ENCODE assay signal across 8 cellular contexts in genomic region chr2:196798980-196799379, GRCh38. TPM values are rescaled to one million over a fixed set of nuclear protein-coding genes. Genes with fewer than 3 reads are reported as not detected.
A peak's percentile ranks its signal among the peaks of the same experiment; 100 is the strongest.
DNase-seq lines count a peak whose midpoint lies in the region; ATAC-seq, FAIRE-seq and TF ChIP-seq lines count a peak whose summit lies in the region.

No MANE protein-coding gene starts in this region.

- H3K9me3 ChIP-seq in CD8-positive, alpha-beta T cell (ENCODE audit: low read length) = no peaks in the 10 kb centered on the region
- H3K9me3 ChIP-seq in HEK293 (ENCODE audit: control insufficient read depth, insufficient read depth, low read depth, low read length) (no peaks in the 10 kb centered on the region), iPS DF 6.9 (ENCODE audit: control insufficient read depth, insufficient read depth, low read length) (no peaks in the 10 kb centered on the region), small intestine (ENCODE audit: control insufficient read depth, low read depth) (no peaks in the 10 kb centered on the region)

- H3K9me3 Mint-ChIP-seq in CD8-positive, alpha-beta T cell = no peaks in the 10 kb centered on the region
- peaks cover 2% of the 10 kb centered on the region for H3K9me3 Mint-ChIP-seq in activated B cell treated with CpG ODN at 0.5 μM for 24 hours

- H3K36me3 ChIP-seq in CD8-positive, alpha-beta T cell (ENCODE audit: insufficient read depth, low read length) = peaks cover 9% of the 10 kb centered on the region
- H3K36me3 ChIP-seq in HEK293 (ENCODE audit: control insufficient read depth in 2 of 2, insufficient read depth in 1 of 2, low read length in 2 of 2) (peaks cover 24 to 32% of the 10 kb centered on the region in 2 experiments), iPS DF 6.9 (ENCODE audit: control insufficient read depth, insufficient read depth, low read length) (peaks cover 8% of the 10 kb centered on the region; the same call in 1 of the 2 replicates), small intestine (ENCODE audit: control insufficient read depth in 2 of 2, insufficient read depth in 2 of 2, low read length in 2 of 2) (peaks cover 3 to 7% of the 10 kb centered on the region in 2 donors)

- CTCF ChIA-PET in CD8-positive, alpha-beta T cell (lab: Charles Lee) = interaction anchor here (1.4 kb wide), 1 partner anchor 131 kb away, joined by 4 read pairs; no protein-coding TSS in a partner anchor
- CTCF ChIA-PET in HEK293 (lab: Yijun Ruan, JAX) (interaction anchor here (0.5 to 1.6 kb wide), 2 partner anchors 48 to 71 kb away, joined by 5 to 6 read pairs; no protein-coding TSS in a partner anchor), activated B cell treated with CpG ODN at 0.5 μM for 24 hours (lab: Charles Lee) (interaction anchor here (0.9 to 1.5 kb wide), 2 partner anchors 580 to 721 kb away, joined by 3 to 4 read pairs; no protein-coding TSS in a partner anchor)

- H3K27ac Mint-ChIP-seq in CD8-positive, alpha-beta T cell = peak overlapping the region; percentile 99
- H3K27ac Mint-ChIP-seq in activated B cell treated with CpG ODN at 0.5 μM for 24 hours = peak overlapping the region; percentile 92

- H3K27me3 Mint-ChIP-seq in CD8-positive, alpha-beta T cell (ENCODE audit: low read depth) = peaks cover 12% of the 10 kb centered on the region
- H3K27me3 Mint-ChIP-seq in activated B cell treated with CpG ODN at 0.5 μM for 24 hours = peaks cover 7% of the 10 kb centered on the region

- H3K4me1 Mint-ChIP-seq in CD8-positive, alpha-beta T cell (ENCODE audit: low read depth) = peaks cover 36% of the 10 kb centered on the region
- H3K4me1 Mint-ChIP-seq in activated B cell treated with CpG ODN at 0.5 μM for 24 hours = peaks cover 18% of the 10 kb centered on the region

- no peak for TF ChIP-seq CTCF in CD8-positive, alpha-beta T cell (IDR thresholded peaks at IDR 0.05)
- TF ChIP-seq CTCF in HEK293 (tag by site-specific recombination; IDR thresholded peaks at IDR 0.05) (no peak), activated B cell treated with CpG ODN at 0.5 μM for 24 hours (IDR thresholded peaks at IDR 0.05) (no peak)

- H3K27me3 ChIP-seq in CD8-positive, alpha-beta T cell (ENCODE audit: insufficient read depth, low read length) = no peaks in the 10 kb centered on the region
- H3K27me3 ChIP-seq in iPS DF 6.9 (ENCODE audit: control insufficient read depth, insufficient read depth, low read length) (no peaks in the 10 kb centered on the region), small intestine (ENCODE audit: control insufficient read depth in 2 of 2, insufficient read depth in 2 of 2, low read length in 2 of 2) (no peaks in the 10 kb centered on the region)

- POLR2A ChIA-PET in CD8-positive, alpha-beta T cell (lab: Charles Lee) = interaction anchor here (0.7 to 1.8 kb wide), 7 partner anchors 9 to 755 kb away, joined by 3 to 7 read pairs (median 3); partner anchors contain the start of genes C2orf66, COQ10B and HSPD1
- POLR2A ChIA-PET in HEK293 (lab: Yijun Ruan, JAX) (interaction anchor here (0.8 to 2.1 kb wide), 7 partner anchors 9 to 701 kb away, joined by 3 to 9 read pairs (median 5); partner anchors contain the start of genes CCDC150, HSPD1, HSPE1 and PGAP1), activated B cell treated with CpG ODN at 0.5 μM for 24 hours (lab: Charles Lee) (interaction anchor here (0.6 to 2.5 kb wide), 9 partner anchors 128 to 906 kb away, joined by 3 to 15 read pairs (median 5); partner anchors contain the start of genes CCDC150, COQ10B, HSPD1 and HSPE1)

- H3K36me3 Mint-ChIP-seq in CD8-positive, alpha-beta T cell = peaks cover 36% of the 10 kb centered on the region
- peaks cover 35% of the 10 kb centered on the region for H3K36me3 Mint-ChIP-seq in activated B cell treated with CpG ODN at 0.5 μM for 24 hours (ENCODE audit: low read depth)

- peaks cover 10% of the 10 kb centered on the region for H3K4me1 ChIP-seq in CD8-positive, alpha-beta T cell (ENCODE audit: insufficient read depth, low read length)
- H3K4me1 ChIP-seq in HEK293 (ENCODE audit: control insufficient read depth, insufficient read depth, low read length) (no peaks in the 10 kb centered on the region), iPS DF 6.9 (ENCODE audit: control insufficient read depth, insufficient read depth, low read length) (no peaks in the 10 kb centered on the region), small intestine (ENCODE audit: control insufficient read depth in 2 of 2, insufficient read depth in 1 of 2, low read depth in 1 of 2, low read length in 1 of 2) (no peaks in the 10 kb centered on the region)

- no peak for DNase-seq in CD8-positive, alpha-beta T cell
- DNase-seq in activated B cell treated with CpG ODN at 0.5 μM for 24 hours (no peak), iPS DF 6.9 (ENCODE audit: low read depth, low spot score) (no peak), small intestine (peak; percentile 1), DMS153 treated with DMSO at 0.1 percent for 48 hours (lab: John Stamatoyannopoulos, UW; ENCODE audit: unreplicated experiment) (no peak), NK-92 (lab: John Stamatoyannopoulos, UW; ENCODE audit: unreplicated experiment) (no peak), NCI-H187 treated with DMSO at 0.1 percent for 48 hours (lab: John Stamatoyannopoulos, UW) (no peak)

- intact Hi-C loops in CD8-positive, alpha-beta T cell (cut with DNase I, micrococcal nuclease) = loop anchor here (1.0 to 10.0 kb wide), 6 partner anchors 128 to 636 kb away; partner anchors contain the start of genes SF3B1 (in 2 of the 2), CCDC150 (in 1 of the 2) and PGAP1 (in 1 of the 2)
- intact Hi-C loops in activated B cell treated with CpG ODN at 0.5 μM for 24 hours (cut with micrococcal nuclease) = loop anchor here (1.0 to 10.0 kb wide), 7 partner anchors 128 to 906 kb away; partner anchors contain the start of genes CCDC150, COQ10B, HSPE1 and MARS2

- no peak for FAIRE-seq in small intestine (lab: Jason Lieb, UNC)

- peak overlapping the region; percentile 100 for H3K4me3 Mint-ChIP-seq in CD8-positive, alpha-beta T cell
- H3K4me3 Mint-ChIP-seq in activated B cell treated with CpG ODN at 0.5 μM for 24 hours = peak overlapping the region; percentile 97

- H3K27ac ChIP-seq in CD8-positive, alpha-beta T cell (ENCODE audit: low read depth, low read length) = peak overlapping the region; percentile 65
- H3K27ac ChIP-seq in HEK293 (ENCODE audit: extremely low read depth, low read depth, low read length) (peak overlapping the region; percentile 18), iPS DF 6.9 (ENCODE audit: low read length) (no peak overlapping the region), small intestine (ENCODE audit: low read depth in 1 of 2, low read length in 1 of 2) (peak overlapping the region in 1 of 2 donors; percentile 83)

- WGBS in iPS DF 6.9 (ENCODE audit: insufficient coverage, insufficient read length) = no CpG with 5 or more reads among the region's 10 CpGs
- 2 to 6% (median 5%) methylated on average over 10 of the region's 10 CpGs for WGBS in small intestine, 3 donors

- H3K4me3 ChIP-seq in CD8-positive, alpha-beta T cell (ENCODE audit: low read depth, low read length) = peak overlapping the region; percentile 76
- peak overlapping the region; percentile 62 for H3K4me3 ChIP-seq in HEK293 (ENCODE audit: low read depth, low read length)
- peak overlapping the region; percentile 68 for H3K4me3 ChIP-seq in iPS DF 6.9 (ENCODE audit: low read length)
- peak overlapping the region; percentile 53 to 75 for H3K4me3 ChIP-seq in small intestine (ENCODE audit: low read depth in 1 of 2, low read length in 2 of 2)

- ATAC-seq in CD8-positive, alpha-beta T cell = peak; percentile 7
- no peak for ATAC-seq in activated B cell treated with CpG ODN at 0.5 μM for 24 hours (ENCODE audit: low read depth)

TF ChIP-seq in HEK293, 187 proteins besides CTCF, POLR2A, EP300 and RAD21 (continues in another document):
- no peak for TF ChIP-seq PRDM1 (tag by site-specific recombination; IDR thresholded peaks at IDR 0.05)
- no peak for TF ChIP-seq ZNF701 (tag by site-specific recombination; IDR thresholded peaks at IDR 0.05)
- no peak for TF ChIP-seq ZNF510 (tag by site-specific recombination; IDR thresholded peaks at IDR 0.05; ENCODE audit: insufficient replicate concordance)
- TF ChIP-seq GLI4 (tag by site-specific recombination; IDR thresholded peaks at IDR 0.05) = no peak
- TF ChIP-seq ZBTB48 (tag by site-specific recombination; IDR thresholded peaks at IDR 0.05) = no peak
- TF ChIP-seq PBX3 (CRISPR knock-in tag; IDR thresholded peaks at IDR 0.05) = no peak
- TF ChIP-seq ZNF785 (tag by site-specific recombination; IDR thresholded peaks at IDR 0.05) = no peak
- TF ChIP-seq ZBTB44 (tag by site-specific recombination; IDR thresholded peaks at IDR 0.05) = no peak
- TF ChIP-seq MYNN (tag by site-specific recombination; IDR thresholded peaks at IDR 0.05; ENCODE audit: borderline replicate concordance) = no peak
- no peak for TF ChIP-seq ZNF600 (tag by site-specific recombination; IDR thresholded peaks at IDR 0.05)
- no peak for TF ChIP-seq ZNF629 (tag by site-specific recombination; IDR thresholded peaks at IDR 0.05)
- TF ChIP-seq ZEB2 (tag by site-specific recombination; IDR thresholded peaks at IDR 0.05) = no peak

RNA-seq across cellular contexts. Expression of gene GTF3C3, which starts 0.5 kb away (rescaled TPM):
- 10 to 100 TPM; 31.2 to 37.4 TPM for total RNA-seq in CD8-positive, alpha-beta T cell
- total RNA-seq in activated B cell treated with CpG ODN at 0.5 μM for 24 hours = 39.4 and 49.6 TPM in 2 replicates
- polyA plus RNA-seq in small intestine = 10 to 100 TPM in 2 of 3 donors, 1 to 10 TPM in 1; 7.8 to 12.3 (median 10.3) TPM

RNA-seq across cellular contexts. Expression of gene C2orf66, which starts 10.2 kb away (rescaled TPM):
- total RNA-seq in CD8-positive, alpha-beta T cell = not detected
- not detected in 2 replicates for total RNA-seq in activated B cell treated with CpG ODN at 0.5 μM for 24 hours
- under 1 TPM in 1 of 3 donors, not detected in 2; 0.06 TPM for polyA plus RNA-seq in small intestine
